Comparison of ENCODE assay signal across 28 cellular contexts in genomic region chr6:143262859-143263258, GRCh38.
DNase-seq lines count a peak whose midpoint lies in the region; ATAC-seq and TF ChIP-seq lines count a peak whose summit lies in the region.
"Had no signal": no experiment of that assay in that cellular context is flagged by ENCODE, and none has a peak within 500 bp of the region (broad histone marks: within the 10 kb centered on the region; RNA-seq: fewer than 3 reads in every experiment).

No MANE protein-coding gene starts in this region.

- DNase-seq in H7 (no peak), GM19240 (ENCODE audit: insufficient read length, low spot score) (no peak), lower lobe of right lung (no peak)
- no peak for DNase-seq in stimulated activated CD4-positive, alpha-beta T cell treated with anti-CD3 and anti-CD28 coated beads, Interleukin-4, amount 100 ng/mL, for 24 hours
- DNase-seq: activated CD8-positive, alpha-beta T cell treated with anti-CD3 and anti-CD28 coated beads for 36 hours; activated naive CD4-positive, alpha-beta T cell treated with Interleukin-2 at 50 U/mL for 16 hours; amniotic stem cell; BE2C; COR-L47; cortex of kidney; DND-41; kidney; NCI-H1092; NCI-H2029; NCI-H226; PC-3; Right ventricle myocardium superior; trophoblast cell had no signal

- ATAC-seq in GM18511 (IDR thresholded peaks at IDR 0.05; ENCODE audit: unreplicated experiment): peak; percentile 58
- peak; percentile 62 for ATAC-seq in GM21367 (IDR thresholded peaks at IDR 0.05; ENCODE audit: unreplicated experiment)
- ATAC-seq in HG02763 (IDR thresholded peaks at IDR 0.05; ENCODE audit: unreplicated experiment): peak; percentile 47
- peak; percentile 81 for ATAC-seq in HG03439 (IDR thresholded peaks at IDR 0.05; ENCODE audit: unreplicated experiment)
- no peak for ATAC-seq in lower lobe of right lung
- ATAC-seq: A549; activated CD4-positive, CD25-positive, alpha-beta regulatory T cell treated with anti-CD3 and anti-CD28 coated beads, Interleukin-2, amount 50 U/mL, for 24 hours; activated CD8-positive, alpha-beta T cell treated with anti-CD3 and anti-CD28 coated beads for 36 hours; HepG2; PC-3; sciatic nerve had no signal

- H3K27me3 ChIP-seq in H7 (ENCODE audit: control insufficient read depth, insufficient read depth, low read length): no peaks in the 10 kb centered on the region
- H3K27me3 ChIP-seq in lower lobe of right lung (ENCODE audit: low read depth): no peaks in the 10 kb centered on the region
- H3K27me3 ChIP-seq: BE2C, cardiac muscle cell had no signal

- peaks cover 7% of the 10 kb centered on the region for H3K9me3 ChIP-seq in lower lobe of right lung
- H3K9me3 ChIP-seq: A549, BE2C had no signal

- H3K36me3 ChIP-seq in H7 (replicated peaks; ENCODE audit: control insufficient read depth, insufficient read depth, low read length) (no peaks in the 10 kb centered on the region), lower lobe of right lung (no peaks in the 10 kb centered on the region)
- H3K36me3 ChIP-seq: BE2C, cardiac muscle cell had no signal

- no peak overlapping the region for H3K27ac ChIP-seq in lower lobe of right lung
- H3K27ac ChIP-seq: A549, cardiac muscle cell had no signal

- H3K4me3 ChIP-seq in H7 (ENCODE audit: insufficient read depth, low read depth, low read length) (no peak overlapping the region), lower lobe of right lung (no peak overlapping the region)
- H3K4me3 ChIP-seq: A549, cardiac muscle cell, lung had no signal

- H3K4me1 ChIP-seq in lower lobe of right lung: no peaks in the 10 kb centered on the region
- H3K4me1 ChIP-seq: A549, BE2C had no signal

- no peak for TF ChIP-seq CTCF in lower lobe of right lung (IDR thresholded peaks at IDR 0.05)

- intact Hi-C loops in lower lobe of right lung (cut with DNase I): no loop called here

Comparison
In these comparisons a context has a peak if more than half of its experiments do, and no peak if none do; other contexts are left out.
1. ATAC-seq: peak in GM18511 (single experiment), GM21367 (single experiment), HG02763 (single experiment) and HG03439 (single experiment); none in lower lobe of right lung (0 of 2).